In genomic region chr12:49503674-49504180, GRCh38 we compare ENCODE assay signal across 12 cellular contexts. TPM values are rescaled to one million over a fixed set of nuclear protein-coding genes. Genes with fewer than 3 reads are reported as not detected.
A peak's percentile ranks its signal among the peaks of the same experiment; 100 is the strongest.
DNase-seq lines count a peak whose midpoint lies in the region; ATAC-seq and TF ChIP-seq lines count a peak whose summit lies in the region.
"Had no signal": no experiment of that assay in that cellular context is flagged by ENCODE, and none has a peak within 500 bp of the region (broad histone marks: within the 10 kb centered on the region; RNA-seq: fewer than 3 reads in every experiment).

No MANE protein-coding gene starts in this region.

- H3K27me3 ChIP-seq in suprapubic skin, result no peaks in the 10 kb centered on the region

- TF ChIP-seq EP300 in suprapubic skin (IDR thresholded peaks at IDR 0.05), result no peak

- TF ChIP-seq CTCF in VCaP (conservative IDR thresholded peaks at IDR 0.05), result no peak
- no peak for TF ChIP-seq CTCF in suprapubic skin (IDR thresholded peaks at IDR 0.05)

- H3K27ac ChIP-seq in VCaP (peak overlapping the region; percentile 95), suprapubic skin (peak overlapping the region; percentile 2)
- H3K27ac ChIP-seq: 22Rv1 had no signal

- peaks cover 19% of the 10 kb centered on the region for H3K36me3 ChIP-seq in suprapubic skin

- H3K4me3 ChIP-seq in suprapubic skin, result no peak overlapping the region

- no peaks in the 10 kb centered on the region for H3K9me3 ChIP-seq in suprapubic skin

- WGBS in suprapubic skin, result 49% methylated on average over 5 of the region's 5 CpGs

- H3K4me1 ChIP-seq in suprapubic skin, result no peaks in the 10 kb centered on the region

- ATAC-seq in HG03095 (IDR thresholded peaks at IDR 0.05; ENCODE audit: unreplicated experiment) (no peak), GM18907 (IDR thresholded peaks at IDR 0.05; ENCODE audit: unreplicated experiment) (no peak)
- ATAC-seq: activated T-cell treated with anti-CD3 and anti-CD28 coated beads, Interleukin-2, amount 50 U/mL, for 4 hours had no signal

- TF ChIP-seq POLR2A in suprapubic skin (IDR thresholded peaks at IDR 0.05), result no peak

- DNase-seq in NCI-H1105 treated with DMSO at 0.1 percent for 48 hours (lab: John Stamatoyannopoulos, UW) (peak; percentile 9), NCI-H1105 (lab: John Stamatoyannopoulos, UW) (no peak), hepatic stellate cell (ENCODE audit: low spot score) (peak; percentile 47), suprapubic skin (ENCODE audit: low spot score in 2 of 2) (no peak), DMS153 (lab: John Stamatoyannopoulos, UW) (no peak)
- DNase-seq: activated T-cell treated with anti-CD3 and anti-CD28 coated beads, Interleukin-2, amount 50 U/mL, for 4 hours; GF-D8; stimulated activated CD8-positive, alpha-beta memory T cell treated with anti-CD3 and anti-CD28 coated beads, Interleukin-4, amount 100 ng/mL, for 48 hours had no signal

RNA-seq across cellular contexts. Expression of gene KCNH3, which starts 35.1 kb away (rescaled TPM):
- total RNA-seq in suprapubic skin, result 1 to 10 TPM in 1 of 4 donors, under 1 TPM in 3; 0.15 to 1.0 (median 0.43) TPM

Comparison
In these comparisons a context has a peak if more than half of its experiments do, and no peak if none do; other contexts are left out.
1. DNase-seq: peak in NCI-H1105 treated with DMSO at 0.1 percent for 48 hours (single experiment) and hepatic stellate cell (single experiment); none in NCI-H1105 (single experiment), suprapubic skin (0 of 2) and DMS153 (single experiment).